ENCODE assay signal across 7 cellular contexts in the genomic region with DNA sequence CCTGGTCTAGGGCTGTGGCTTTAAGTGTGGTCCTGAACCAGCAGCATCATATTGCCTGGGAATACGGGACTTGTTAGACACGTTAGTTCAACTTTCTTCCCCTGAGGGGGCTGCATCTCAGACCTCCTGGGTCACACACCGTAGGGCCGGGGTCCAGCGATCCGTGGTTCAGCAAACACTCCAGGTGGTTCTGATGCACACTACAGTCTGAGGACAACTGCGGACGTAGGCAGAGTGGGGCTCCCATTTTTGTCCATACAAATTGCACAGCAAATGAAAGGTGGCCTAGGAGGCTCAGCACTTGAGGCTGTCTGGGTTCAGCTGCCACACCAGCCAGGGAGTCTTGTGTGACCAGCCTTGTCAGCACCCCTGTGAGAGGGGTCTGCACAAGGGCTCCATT.
"Had no signal": no experiment of that assay in that cellular context is flagged by ENCODE, and none has a peak within 500 bp of the region (broad histone marks: within the 10 kb centered on the region; RNA-seq: fewer than 3 reads in every experiment).

No MANE protein-coding gene starts in this region.

- DNase-seq: IMR-90, KBM-7 had no signal

- H3K27ac Mint-ChIP-seq: IgD-negative memory B cell had no signal

- FAIRE-seq: HepG2, HTR-8/SVneo, K562 had no signal

- H3K4me1 Mint-ChIP-seq: IgD-negative memory B cell had no signal

- H3K4me3 Mint-ChIP-seq: IgD-negative memory B cell had no signal

- H3K36me3 Mint-ChIP-seq: IgD-negative memory B cell had no signal

- H3K4me3 ChIP-seq: K562 had no signal

- H3K27ac ChIP-seq: HL-60 had no signal

- H3K9me3 Mint-ChIP-seq: IgD-negative memory B cell had no signal

- ATAC-seq: HepG2 had no signal
